In genomic region chr15:38890194-38890593, GRCh38 we compare ENCODE assay signal across 22 cellular contexts.
DNase-seq lines count a peak whose midpoint lies in the region; ATAC-seq, FAIRE-seq and TF ChIP-seq lines count a peak whose summit lies in the region.
"Had no signal": no experiment of that assay in that cellular context is flagged by ENCODE, and none has a peak within 500 bp of the region (broad histone marks: within the 10 kb centered on the region; RNA-seq: fewer than 3 reads in every experiment).

No MANE protein-coding gene starts in this region.

- peak overlapping the region; percentile 76 for H2BK15ac ChIP-seq in IMR-90 (ENCODE audit: low read depth, low read length)

- TF ChIP-seq POLR2A in IMR-90 (IDR thresholded peaks at IDR 0.05; ENCODE audit: low read depth, low read length): no peak
- TF ChIP-seq POLR2A in endothelial cell of umbilical vein (IDR thresholded peaks at IDR 0.05; ENCODE audit: low read depth, low read length): no peak

- H3F3A ChIP-seq in neural progenitor cell (ENCODE audit: low read depth): no peaks in the 10 kb centered on the region

- dilution Hi-C loops in IMR-90 (cut with HindIII; ENCODE audit: low sequenced_read_pairs, unreplicated experiment) (no loop called here), endothelial cell of umbilical vein (cut with MboI; ENCODE audit: extremely low pct_ligation_motif_present, low sequenced_read_pairs) (loop anchor here (10.0 kb wide), 1 partner anchor 245 kb away; no protein-coding TSS in a partner anchor)

- H3K4me2 ChIP-seq in IMR-90 (ENCODE audit: low read depth, low read length) (no peak overlapping the region), endothelial cell of umbilical vein (ENCODE audit: insufficient read depth, low read length) (no peak overlapping the region), trophoblast cell (ENCODE audit: low read length) (no peak overlapping the region), neural progenitor cell (no peak overlapping the region)
- H3K4me2 ChIP-seq: BLaER1 had no signal

- H4K91ac ChIP-seq in IMR-90 (ENCODE audit: insufficient read depth, low read depth, low read length) (peak overlapping the region; percentile 91), trophoblast cell (ENCODE audit: low read depth, low read length) (peak overlapping the region; percentile 74)

- no peak overlapping the region for H3K9ac ChIP-seq in IMR-90 (ENCODE audit: low read depth, low read length)
- no peak overlapping the region for H3K9ac ChIP-seq in endothelial cell of umbilical vein (replicated peaks; ENCODE audit: extremely low read depth, insufficient read depth, low read length)
- H3K9ac ChIP-seq in trophoblast cell (ENCODE audit: low read length): no peak overlapping the region
- H3K9ac ChIP-seq in neural progenitor cell: no peak overlapping the region
- H3K9ac ChIP-seq: BLaER1 had no signal

- H3K36me3 ChIP-seq in IMR-90 (ENCODE audit: control insufficient read depth, insufficient read depth, low read length) (no peaks in the 10 kb centered on the region), endothelial cell of umbilical vein (ENCODE audit: control insufficient read depth in 2 of 2, extremely low read depth in 1 of 2, insufficient read depth in 2 of 2, low read length in 2 of 2) (no peaks in the 10 kb centered on the region), trophoblast cell (ENCODE audit: control insufficient read depth in 1 of 2, insufficient read depth in 2 of 2, low read length in 2 of 2) (no peaks in the 10 kb centered on the region), neural progenitor cell (no peaks in the 10 kb centered on the region)
- H3K36me3 ChIP-seq: BLaER1, HAP-1 had no signal

- DNase-seq in IMR-90 (no peak), endothelial cell of umbilical vein (ENCODE audit: low read depth, low spot score) (peak; percentile 56), trophoblast cell (no peak), neural progenitor cell (ENCODE audit: low spot score) (no peak), DMS114 treated with DMSO at 0.1 percent for 48 hours (lab: John Stamatoyannopoulos, UW; ENCODE audit: unreplicated experiment) (no peak)
- DNase-seq in activated naive CD4-positive, alpha-beta T cell treated with anti-CD3 and anti-CD28 coated beads, Interleukin-2, amount 50 U/mL, for 72 hours (ENCODE audit: low spot score in 2 of 2): no peak
- DNase-seq: CD4-positive, alpha-beta T cell; CD8-positive, alpha-beta memory T cell; DMS 273 treated with DMSO at 0.1 percent for 48 hours; DMS53; DMS79 treated with DMSO at 0.1 percent for 48 hours; GF-D8; GOT3; HFFc6 had no signal

- H3K4me1 Mint-ChIP-seq in neural progenitor cell: peaks cover 6% of the 10 kb centered on the region
- H3K4me1 Mint-ChIP-seq: B cell; CD8-positive, alpha-beta memory T cell had no signal

- peak overlapping the region; percentile 65 for H2AK9ac ChIP-seq in IMR-90 (replicated peaks; ENCODE audit: low read depth, low read length, poor library complexity)

- H3K9me3 Mint-ChIP-seq in neural progenitor cell: peaks cover 7% of the 10 kb centered on the region
- H3K9me3 Mint-ChIP-seq in activated naive CD4-positive, alpha-beta T cell treated with anti-CD3 and anti-CD28 coated beads, Interleukin-2, amount 50 U/mL, for 72 hours: no peaks in the 10 kb centered on the region

- no peak overlapping the region for H4K12ac ChIP-seq in trophoblast cell (ENCODE audit: low read depth, low read length)

- peak overlapping the region; percentile 97 for H2AK5ac ChIP-seq in IMR-90 (ENCODE audit: low read depth, low read length)
- no peak overlapping the region for H2AK5ac ChIP-seq in trophoblast cell (ENCODE audit: low read length)

- BruUV-seq in IMR-90 (replicated peaks; lab: Mats Ljungman, UMichigan) (no TSS peak), endothelial cell of umbilical vein (replicated peaks; lab: Mats Ljungman, UMichigan) (no TSS peak)

- TF ChIP-seq CTCF in IMR-90 (conservative IDR thresholded peaks at IDR 0.05; ENCODE audit: low read depth, low read length) (no peak), endothelial cell of umbilical vein (IDR thresholded peaks at IDR 0.05; ENCODE audit: extremely low read depth in 1 of 2, insufficient read depth in 1 of 2, low read depth in 1 of 2, low read length in 2 of 2) (no peak), neural progenitor cell (IDR thresholded peaks at IDR 0.05) (no peak)

- peaks cover 2% of the 10 kb centered on the region for H3K27me3 Mint-ChIP-seq in neural progenitor cell (ENCODE audit: insufficient read depth, low read depth)

- no peak for FAIRE-seq in endothelial cell of umbilical vein (lab: Jason Lieb, UNC)
- FAIRE-seq: D721Med, GM12891, GM18507, H54 had no signal

- H3K79me1 ChIP-seq in IMR-90 (ENCODE audit: low read depth in 1 of 2, low read length in 2 of 2) (0 out of 4 replicates have a peak, but pooled peaks cover 0 to 3% of the 10 kb centered on the region in 2 experiments), trophoblast cell (ENCODE audit: low read length) (peaks cover 3% of the 10 kb centered on the region)

- H3K4me1 ChIP-seq in IMR-90 (ENCODE audit: control insufficient read depth, insufficient read depth, low read length) (peaks cover 26% of the 10 kb centered on the region), endothelial cell of umbilical vein (ENCODE audit: control insufficient read depth, extremely low read depth, insufficient read depth, low read length) (peaks cover 44% of the 10 kb centered on the region), trophoblast cell (ENCODE audit: control insufficient read depth in 1 of 2, insufficient read depth in 2 of 2, low read length in 2 of 2) (peaks cover 4 to 12% of the 10 kb centered on the region in 2 experiments), neural progenitor cell (peaks cover 6% of the 10 kb centered on the region)
- H3K4me1 ChIP-seq: BLaER1, HAP-1 had no signal

- H2BK12ac ChIP-seq in trophoblast cell (ENCODE audit: low read length): peak overlapping the region; percentile 78

- H3K56ac ChIP-seq in IMR-90 (ENCODE audit: extremely low read depth, insufficient read depth, low read length): peak overlapping the region; percentile 44; the same call in 1 of the 2 replicates

- peak overlapping the region; percentile 75 for H2BK20ac ChIP-seq in IMR-90 (ENCODE audit: low read depth, low read length)

- CTCF ChIA-PET in IMR-90 (lab: Yijun Ruan, JAX): interaction anchor here (1.0 kb wide), 1 partner anchor 250 kb away, joined by 3 read pairs; no protein-coding TSS in a partner anchor
- CTCF ChIA-PET in endothelial cell of umbilical vein (lab: Charles Lee): no interaction called here

- 100% methylated on average over 1 of the region's 3 CpGs; no CpG with 5 or more reads in 1 of the 2 experiments for WGBS in IMR-90 (ENCODE audit: extremely low coverage in 2 of 2, insufficient read length in 1 of 2), 2 experiments
- no CpG with 5 or more reads among the region's 3 CpGs for WGBS in trophoblast cell (ENCODE audit: extremely low coverage, insufficient coverage, insufficient read length)

- peak overlapping the region; percentile 87 for H2BK120ac ChIP-seq in IMR-90 (ENCODE audit: low read depth, low read length)
- H2BK120ac ChIP-seq in trophoblast cell (ENCODE audit: insufficient read depth, low read length, poor library complexity): peak overlapping the region; percentile 30

- no peak for ATAC-seq in IMR-90 (ENCODE audit: low read depth)
- ATAC-seq in activated naive CD4-positive, alpha-beta T cell treated with anti-CD3 and anti-CD28 coated beads, Interleukin-2, amount 50 U/mL, for 72 hours: no peak

- H3K18ac ChIP-seq in IMR-90 (ENCODE audit: low read depth, low read length) (peak overlapping the region; percentile 96), trophoblast cell (ENCODE audit: low read length) (no peak overlapping the region)

- no peak overlapping the region for H3K4me3 Mint-ChIP-seq in neural progenitor cell
- H3K4me3 Mint-ChIP-seq: B cell; CD14-positive monocyte; CD4-positive, alpha-beta T cell; CD8-positive, alpha-beta memory T cell; HFFc6 had no signal

- POLR2A ChIA-PET in IMR-90 (lab: Charles Lee; ENCODE audit: unreplicated experiment): no interaction called here
- POLR2A ChIA-PET in endothelial cell of umbilical vein (lab: Charles Lee): no interaction called here

- H4K8ac ChIP-seq in IMR-90 (ENCODE audit: low read depth in 2 of 2, low read length in 2 of 2) (peak overlapping the region; percentile 30 to 44; a peak in 3 of 4 replicates), trophoblast cell (ENCODE audit: low read depth, low read length) (no peak overlapping the region)

- no peaks in the 10 kb centered on the region for H3K79me2 ChIP-seq in endothelial cell of umbilical vein (ENCODE audit: control insufficient read depth, insufficient read depth, low read length)
- no peaks in the 10 kb centered on the region for H3K79me2 ChIP-seq in trophoblast cell (ENCODE audit: control insufficient read depth, insufficient read depth, low read length, poor library complexity)
- no peaks in the 10 kb centered on the region for H3K79me2 ChIP-seq in neural progenitor cell (ENCODE audit: low read depth)

- peak overlapping the region; percentile 30 for H2BK5ac ChIP-seq in IMR-90 (ENCODE audit: low read depth, low read length, poor library complexity, severe bottlenecking)
- no peak overlapping the region for H2BK5ac ChIP-seq in trophoblast cell (ENCODE audit: low read depth, low read length, poor library complexity)

- TF ChIP-seq RAD21 in IMR-90 (IDR thresholded peaks at IDR 0.05; ENCODE audit: low read length): no peak

- no peaks in the 10 kb centered on the region for H3K9me3 ChIP-seq in IMR-90 (ENCODE audit: control insufficient read depth, insufficient read depth, low read length)
- H3K9me3 ChIP-seq in endothelial cell of umbilical vein (replicated peaks; ENCODE audit: control insufficient read depth, insufficient read depth, low read length): no peaks in the 10 kb centered on the region
- no peaks in the 10 kb centered on the region for H3K9me3 ChIP-seq in trophoblast cell (ENCODE audit: insufficient read depth, low read depth, low read length)
- H3K9me3 ChIP-seq in neural progenitor cell (ENCODE audit: low read depth): no peaks in the 10 kb centered on the region
- H3K9me3 ChIP-seq: BLaER1, HAP-1 had no signal

- H3K27ac Mint-ChIP-seq in neural progenitor cell: no peak overlapping the region
- H3K27ac Mint-ChIP-seq in activated naive CD4-positive, alpha-beta T cell treated with anti-CD3 and anti-CD28 coated beads, Interleukin-2, amount 50 U/mL, for 72 hours: no peak overlapping the region
- H3K27ac Mint-ChIP-seq: B cell; CD14-positive monocyte; CD4-positive, alpha-beta T cell; CD8-positive, alpha-beta memory T cell had no signal

- H3K9me1 ChIP-seq in IMR-90 (ENCODE audit: insufficient read depth, low read length) (peaks cover 16% of the 10 kb centered on the region), endothelial cell of umbilical vein (replicated peaks; ENCODE audit: control insufficient read depth, extremely low read depth, insufficient read depth, low read length) (no peaks in the 10 kb centered on the region)

- no peak overlapping the region for H3K4me3 ChIP-seq in IMR-90 (ENCODE audit: insufficient read depth, low read depth, low read length)
- H3K4me3 ChIP-seq in endothelial cell of umbilical vein (replicated peaks in 1 of 3; ENCODE audit: insufficient read depth in 1 of 3, low read depth in 1 of 3, low read length in 3 of 3): no peak overlapping the region
- H3K4me3 ChIP-seq in trophoblast cell (ENCODE audit: low read depth, low read length): no peak overlapping the region
- no peak overlapping the region for H3K4me3 ChIP-seq in neural progenitor cell
- H3K4me3 ChIP-seq: BLaER1, HAP-1 had no signal

- peak overlapping the region; percentile 94 for H4K5ac ChIP-seq in IMR-90 (ENCODE audit: low read depth, low read length)

- H4K20me1 ChIP-seq in IMR-90 (ENCODE audit: insufficient read depth, low read length) (no peaks in the 10 kb centered on the region), endothelial cell of umbilical vein (replicated peaks; ENCODE audit: control insufficient read depth, extremely low read depth, insufficient read depth, low read length) (no peaks in the 10 kb centered on the region), neural progenitor cell (ENCODE audit: low read depth) (no peaks in the 10 kb centered on the region)
- H4K20me1 ChIP-seq: BLaER1 had no signal

- H3K14ac ChIP-seq in IMR-90 (replicated peaks; ENCODE audit: low read depth, low read length) (peak overlapping the region; percentile 70; the same call in 1 of the 2 replicates), trophoblast cell (ENCODE audit: low read length) (no peak overlapping the region)

- intact Hi-C loops in IMR-90 (cut with micrococcal nuclease): loop anchor here (10.0 kb wide), 2 partner anchors 415 to 585 kb away; no protein-coding TSS in a partner anchor
- intact Hi-C loops in endothelial cell of umbilical vein (cut with micrococcal nuclease): no loop called here

- H3K27ac ChIP-seq in IMR-90 (ENCODE audit: insufficient read depth, low read length) (peak overlapping the region; percentile 32), endothelial cell of umbilical vein (ENCODE audit: insufficient read depth, low read depth, low read length) (no peak overlapping the region), trophoblast cell (ENCODE audit: low read depth, low read length) (no peak overlapping the region), neural progenitor cell (no peak overlapping the region)
- H3K27ac ChIP-seq: BLaER1 had no signal

- no peaks in the 10 kb centered on the region for H3K36me3 Mint-ChIP-seq in neural progenitor cell
- no peaks in the 10 kb centered on the region for H3K36me3 Mint-ChIP-seq in activated naive CD4-positive, alpha-beta T cell treated with anti-CD3 and anti-CD28 coated beads, Interleukin-2, amount 50 U/mL, for 72 hours
- H3K36me3 Mint-ChIP-seq: CD14-positive monocyte had no signal

- H3K23ac ChIP-seq in IMR-90 (ENCODE audit: low read depth, low read length) (peak overlapping the region; percentile 21; the same call in 1 of the 2 replicates), trophoblast cell (ENCODE audit: low read length) (no peak overlapping the region)

- in situ Hi-C loops in IMR-90 (cut with MboI; ENCODE audit: low sequenced_read_pairs): no loop called here

- H2AFZ ChIP-seq in IMR-90 (replicated peaks; ENCODE audit: low read length, poor library complexity) (peak overlapping the region; percentile 9), endothelial cell of umbilical vein (ENCODE audit: low read depth, low read length) (no peak overlapping the region), trophoblast cell (ENCODE audit: insufficient read depth, low read length, poor library complexity) (no peak overlapping the region), neural progenitor cell (replicated peaks) (no peak overlapping the region)

- H3K27me3 ChIP-seq in IMR-90 (ENCODE audit: control insufficient read depth, insufficient read depth, low read length) (no peaks in the 10 kb centered on the region), endothelial cell of umbilical vein (ENCODE audit: control insufficient read depth in 2 of 2, insufficient read depth in 2 of 2, low read length in 2 of 2) (no peaks in the 10 kb centered on the region), trophoblast cell (ENCODE audit: insufficient read depth, low read length) (no peaks in the 10 kb centered on the region), neural progenitor cell (no peaks in the 10 kb centered on the region)
- H3K27me3 ChIP-seq: BLaER1 had no signal

- peak overlapping the region; percentile 86 for H3K4ac ChIP-seq in IMR-90 (ENCODE audit: low read depth, low read length)
- no peak overlapping the region for H3K4ac ChIP-seq in trophoblast cell (ENCODE audit: low read depth, low read length)
